1 cellular context compared by ENCODE assay signal in genomic region chr17:3727041-3727440, GRCh38.
TF ChIP-seq lines count a peak whose summit lies in the region.

No MANE protein-coding gene starts in this region.

TF ChIP-seq in GM12878, 131 proteins besides CTCF, POLR2A, EP300 and RAD21:
- 0 out of 2 replicates have a peak, but pooled peaks have one; percentile 24 for TF ChIP-seq MLLT1 (IDR thresholded peaks at IDR 0.05)
- no peak for TF ChIP-seq ZBTB4 (CRISPR knock-in tag; IDR thresholded peaks at IDR 0.05)
- TF ChIP-seq SIX5 (IDR thresholded peaks at IDR 0.05; ENCODE audit: low read depth, low read length, severe bottlenecking), result no peak
- no peak for TF ChIP-seq SMARCA5 (IDR thresholded peaks at IDR 0.05)
- no peak for TF ChIP-seq GATAD2B (conservative IDR thresholded peaks at IDR 0.05; ENCODE audit: low read depth)
- TF ChIP-seq SMAD5 (IDR thresholded peaks at IDR 0.05; ENCODE audit: low read depth), result no peak
- TF ChIP-seq MEF2B (IDR thresholded peaks at IDR 0.05; ENCODE audit: partially characterized antibody, poor library complexity, severe bottlenecking), result peak; percentile 92
- TF ChIP-seq CBFB (IDR thresholded peaks at IDR 0.05; ENCODE audit: low read depth), result no peak
- no peak for TF ChIP-seq MTA3 (IDR thresholded peaks at IDR 0.05; ENCODE audit: borderline replicate concordance, low read length)
